1 cellular context compared by ENCODE assay signal in genomic region chr5:1523793-1524480, GRCh38.
TF ChIP-seq lines count a peak whose summit lies in the region.

A gene with protein sequence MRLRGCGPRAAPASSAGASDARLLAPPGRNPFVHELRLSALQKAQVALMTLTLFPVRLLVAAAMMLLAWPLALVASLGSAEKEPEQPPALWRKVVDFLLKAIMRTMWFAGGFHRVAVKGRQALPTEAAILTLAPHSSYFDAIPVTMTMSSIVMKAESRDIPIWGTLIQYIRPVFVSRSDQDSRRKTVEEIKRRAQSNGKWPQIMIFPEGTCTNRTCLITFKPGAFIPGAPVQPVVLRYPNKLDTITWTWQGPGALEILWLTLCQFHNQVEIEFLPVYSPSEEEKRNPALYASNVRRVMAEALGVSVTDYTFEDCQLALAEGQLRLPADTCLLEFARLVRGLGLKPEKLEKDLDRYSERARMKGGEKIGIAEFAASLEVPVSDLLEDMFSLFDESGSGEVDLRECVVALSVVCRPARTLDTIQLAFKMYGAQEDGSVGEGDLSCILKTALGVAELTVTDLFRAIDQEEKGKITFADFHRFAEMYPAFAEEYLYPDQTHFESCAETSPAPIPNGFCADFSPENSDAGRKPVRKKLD (minus strand): TSS chr5:1523960. CDS start chr5:1523844, 116 bp downstream.

TF ChIP-seq in K562, 482 proteins besides CTCF, POLR2A, EP300 and RAD21 (continued from another document):
- TF ChIP-seq ZMIZ1 (IDR thresholded peaks at IDR 0.05; ENCODE audit: low read depth in 2 of 2, low read length in 2 of 2): peak in 1 of 2 experiments; percentile 11; a peak in 1 of 4 replicates
- no peak for TF ChIP-seq SP2 (IDR thresholded peaks at IDR 0.05; ENCODE audit: extremely low read depth, low read depth, low read length, poor library complexity, severe bottlenecking)
- TF ChIP-seq THRB (CRISPR knock-in tag; conservative IDR thresholded peaks at IDR 0.05): no peak
- 0 out of 4 replicates have a peak, but pooled peaks of 1 of the 2 experiments have one; percentile 23 for TF ChIP-seq MNT (conservative IDR thresholded peaks at IDR 0.05)
- TF ChIP-seq MEF2A (IDR thresholded peaks at IDR 0.05; ENCODE audit: control insufficient read depth, low read depth, low read length): no peak
- no peak for TF ChIP-seq KLF1 (tag; IDR thresholded peaks at IDR 0.05)
- no peak for TF ChIP-seq HIVEP1 (CRISPR knock-in tag; IDR thresholded peaks at IDR 0.05)
- TF ChIP-seq ZNF140 (CRISPR knock-in tag; IDR thresholded peaks at IDR 0.05): no peak
- TF ChIP-seq SMARCA5 (IDR thresholded peaks at IDR 0.05): no peak
- no peak for TF ChIP-seq KLF16 (IDR thresholded peaks at IDR 0.05)
- TF ChIP-seq SMARCA4 (IDR thresholded peaks at IDR 0.05): no peak
- no peak for TF ChIP-seq NBN (IDR thresholded peaks at IDR 0.05; ENCODE audit: low read depth)
- no peak for TF ChIP-seq ZNF436 (CRISPR knock-in tag; IDR thresholded peaks at IDR 0.05)
- TF ChIP-seq ZNF589 (CRISPR knock-in tag; IDR thresholded peaks at IDR 0.05; ENCODE audit: low read depth): no peak
- no peak for TF ChIP-seq ILK (tag; IDR thresholded peaks at IDR 0.05; ENCODE audit: borderline replicate concordance, low read depth)
- no peak for TF ChIP-seq ASH1L (IDR thresholded peaks at IDR 0.05; ENCODE audit: borderline replicate concordance, low read depth, partially characterized antibody)
- no peak for TF ChIP-seq MTF1 (CRISPR knock-in tag; IDR thresholded peaks at IDR 0.05; ENCODE audit: borderline replicate concordance)
- no peak for TF ChIP-seq POU5F1 (IDR thresholded peaks at IDR 0.05; ENCODE audit: borderline replicate concordance, low read depth, low read length, partially characterized antibody)
- no peak for TF ChIP-seq LCOR (CRISPR knock-in tag; IDR thresholded peaks at IDR 0.05)
- TF ChIP-seq TOE1 (IDR thresholded peaks at IDR 0.05; ENCODE audit: borderline replicate concordance): no peak
- no peak for TF ChIP-seq TOE1 (CRISPR knock-in tag; IDR thresholded peaks at IDR 0.05; ENCODE audit: borderline replicate concordance, low read depth)
- no peak for TF ChIP-seq ZNF57 (CRISPR knock-in tag; IDR thresholded peaks at IDR 0.05)
- TF ChIP-seq BMI1 (IDR thresholded peaks at IDR 0.05; ENCODE audit: low read length): no peak
- TF ChIP-seq, protein P1, sequence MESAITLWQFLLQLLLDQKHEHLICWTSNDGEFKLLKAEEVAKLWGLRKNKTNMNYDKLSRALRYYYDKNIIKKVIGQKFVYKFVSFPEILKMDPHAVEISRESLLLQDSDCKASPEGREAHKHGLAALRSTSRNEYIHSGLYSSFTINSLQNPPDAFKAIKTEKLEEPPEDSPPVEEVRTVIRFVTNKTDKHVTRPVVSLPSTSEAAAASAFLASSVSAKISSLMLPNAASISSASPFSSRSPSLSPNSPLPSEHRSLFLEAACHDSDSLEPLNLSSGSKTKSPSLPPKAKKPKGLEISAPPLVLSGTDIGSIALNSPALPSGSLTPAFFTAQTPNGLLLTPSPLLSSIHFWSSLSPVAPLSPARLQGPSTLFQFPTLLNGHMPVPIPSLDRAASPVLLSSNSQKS (CRISPR knock-in tag; IDR thresholded peaks at IDR 0.05): no peak
- TF ChIP-seq ETV1 (tag; conservative IDR thresholded peaks at IDR 0.05; ENCODE audit: low read depth): no peak
